In the genomic region with DNA sequence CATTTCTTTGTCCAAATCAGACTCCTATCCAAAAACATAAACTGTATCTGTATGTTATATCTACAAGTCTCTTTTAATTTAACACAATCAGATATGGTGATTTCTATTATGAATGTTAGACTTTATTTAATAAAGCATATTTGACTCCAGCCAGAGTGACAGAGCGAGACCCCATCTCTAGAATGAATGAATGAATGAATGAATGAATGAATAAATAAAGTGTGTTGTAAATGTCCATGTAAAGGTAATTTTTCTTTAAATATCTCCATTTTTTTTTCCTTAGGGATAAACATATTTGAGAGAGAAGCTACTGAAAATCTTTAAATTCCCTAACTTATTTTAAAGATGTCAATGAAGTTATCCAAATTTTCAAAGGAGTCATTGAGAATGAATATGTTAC, we compare ENCODE assay signal across 2 cellular contexts.
TF ChIP-seq lines count a peak whose summit lies in the region.

No MANE protein-coding gene starts in this region.

TF ChIP-seq in HCT116, 20 proteins besides CTCF, POLR2A, EP300 and RAD21:
- no peak for TF ChIP-seq ZFX (IDR thresholded peaks at IDR 0.05)
- TF ChIP-seq POLR2AphosphoS5 (IDR thresholded peaks at IDR 0.05; ENCODE audit: low read depth, low read length), result no peak
- TF ChIP-seq SIN3A (IDR thresholded peaks at IDR 0.05; ENCODE audit: low read depth), result no peak
- TF ChIP-seq, protein P1, sequence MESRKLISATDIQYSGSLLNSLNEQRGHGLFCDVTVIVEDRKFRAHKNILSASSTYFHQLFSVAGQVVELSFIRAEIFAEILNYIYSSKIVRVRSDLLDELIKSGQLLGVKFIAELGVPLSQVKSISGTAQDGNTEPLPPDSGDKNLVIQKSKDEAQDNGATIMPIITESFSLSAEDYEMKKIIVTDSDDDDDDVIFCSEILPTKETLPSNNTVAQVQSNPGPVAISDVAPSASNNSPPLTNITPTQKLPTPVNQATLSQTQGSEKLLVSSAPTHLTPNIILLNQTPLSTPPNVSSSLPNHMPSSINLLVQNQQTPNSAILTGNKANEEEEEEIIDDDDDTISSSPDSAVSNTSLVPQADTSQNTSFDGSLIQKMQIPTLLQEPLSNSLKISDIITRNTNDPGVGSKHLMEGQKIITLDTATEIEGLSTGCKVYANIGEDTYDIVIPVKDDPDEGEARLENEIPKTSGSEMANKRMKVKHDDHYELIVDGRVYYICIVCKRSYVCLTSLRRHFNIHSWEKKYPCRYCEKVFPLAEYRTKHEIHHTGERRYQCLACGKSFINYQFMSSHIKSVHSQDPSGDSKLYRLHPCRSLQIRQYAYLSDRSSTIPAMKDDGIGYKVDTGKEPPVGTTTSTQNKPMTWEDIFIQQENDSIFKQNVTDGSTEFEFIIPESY (IDR thresholded peaks at IDR 0.05; ENCODE audit: extremely low read depth, insufficient replicate concordance, low read length), result no peak
- no peak for TF ChIP-seq CBX3 (IDR thresholded peaks at IDR 0.05; ENCODE audit: low read depth)
- no peak for TF ChIP-seq CEBPB (IDR thresholded peaks at IDR 0.05; ENCODE audit: low read depth)
- TF ChIP-seq, protein P2, sequence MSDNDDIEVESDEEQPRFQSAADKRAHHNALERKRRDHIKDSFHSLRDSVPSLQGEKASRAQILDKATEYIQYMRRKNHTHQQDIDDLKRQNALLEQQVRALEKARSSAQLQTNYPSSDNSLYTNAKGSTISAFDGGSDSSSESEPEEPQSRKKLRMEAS (IDR thresholded peaks at IDR 0.05), result no peak
- no peak for TF ChIP-seq SP1 (IDR thresholded peaks at IDR 0.05; ENCODE audit: low read depth)
- no peak for TF ChIP-seq ELF1 (IDR thresholded peaks at IDR 0.05; ENCODE audit: borderline replicate concordance, low read depth)
- no peak for TF ChIP-seq FOSL1 (IDR thresholded peaks at IDR 0.05; ENCODE audit: low read depth)
- TF ChIP-seq ZNF274 (IDR thresholded peaks at IDR 0.05; ENCODE audit: low read depth, low read length), result no peak
TF ChIP-seq in HCT116: peak in this region for 0.

TF ChIP-seq in GM12878, 131 proteins besides CTCF, POLR2A, EP300 and RAD21:
- TF ChIP-seq, protein P3, sequence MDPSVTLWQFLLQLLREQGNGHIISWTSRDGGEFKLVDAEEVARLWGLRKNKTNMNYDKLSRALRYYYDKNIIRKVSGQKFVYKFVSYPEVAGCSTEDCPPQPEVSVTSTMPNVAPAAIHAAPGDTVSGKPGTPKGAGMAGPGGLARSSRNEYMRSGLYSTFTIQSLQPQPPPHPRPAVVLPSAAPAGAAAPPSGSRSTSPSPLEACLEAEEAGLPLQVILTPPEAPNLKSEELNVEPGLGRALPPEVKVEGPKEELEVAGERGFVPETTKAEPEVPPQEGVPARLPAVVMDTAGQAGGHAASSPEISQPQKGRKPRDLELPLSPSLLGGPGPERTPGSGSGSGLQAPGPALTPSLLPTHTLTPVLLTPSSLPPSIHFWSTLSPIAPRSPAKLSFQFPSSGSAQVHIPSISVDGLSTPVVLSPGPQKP (IDR thresholded peaks at IDR 0.05; ENCODE audit: low read depth, low read length), result no peak
- TF ChIP-seq ZNF24 (IDR thresholded peaks at IDR 0.05) (peak; percentile 91), FOS (IDR thresholded peaks at IDR 0.05; ENCODE audit: borderline replicate concordance, extremely low read depth, insufficient read length) (no peak), SREBF1 (IDR thresholded peaks at IDR 0.05; ENCODE audit: low read length) (no peak)
